Comparison of ENCODE assay signal across 10 cellular contexts in genomic region chr5:157463621-157464407, GRCh38. TPM values are rescaled to one million over a fixed set of nuclear protein-coding genes. Genes with fewer than 3 reads are reported as not detected.
DNase-seq lines count a peak whose midpoint lies in the region; ATAC-seq and TF ChIP-seq lines count a peak whose summit lies in the region.
"Had no signal": no experiment of that assay in that cellular context is flagged by ENCODE, and none has a peak within 500 bp of the region (broad histone marks: within the 10 kb centered on the region; RNA-seq: fewer than 3 reads in every experiment).

No MANE protein-coding gene starts in this region.

- H3K27ac ChIP-seq in mesodermal cell (ENCODE audit: low read depth, low read length, severe bottlenecking) (peak overlapping the region; percentile 54), testis (no peak overlapping the region)

- intact Hi-C loops in testis (cut with DNase I; ENCODE audit: low total_unique reads), result no loop called here

- peaks cover 11% of the 10 kb centered on the region for H3K36me3 Mint-ChIP-seq in activated T-helper 17 cell treated with anti-CD3 and anti-CD28 coated beads, Interleukin-2, amount 50 U/mL, for 72 hours (ENCODE audit: low read depth)

- in situ Hi-C loops in KBM-7 (cut with MboI; ENCODE audit: low pct_unique_long_range_greater_than_20kb, low sequenced_read_pairs), result no loop called here

- peak overlapping the region; percentile 79 for H3K27ac Mint-ChIP-seq in activated T-helper 17 cell treated with anti-CD3 and anti-CD28 coated beads, Interleukin-2, amount 50 U/mL, for 72 hours

- no peak for TF ChIP-seq CTCF in AG10803 (conservative IDR thresholded peaks at IDR 0.05; ENCODE audit: low read length)
- no peak for TF ChIP-seq CTCF in testis (IDR thresholded peaks at IDR 0.05)

- H3K4me3 ChIP-seq in AG10803 (ENCODE audit: low read length), result no peak overlapping the region
- no peak overlapping the region for H3K4me3 ChIP-seq in mesodermal cell (ENCODE audit: extremely low read depth, insufficient read depth, low read length, poor library complexity, severe bottlenecking)
- H3K4me3 ChIP-seq in testis, result no peak overlapping the region
- H3K4me3 ChIP-seq: heart left ventricle had no signal

- DNase-seq in AG10803 (ENCODE audit: low read depth) (peak; percentile 59), testis (no peak), KBM-7 (no peak), COLO668 (lab: John Stamatoyannopoulos, UW; ENCODE audit: unreplicated experiment) (no peak), putamen (ENCODE audit: low spot score) (no peak)

- peak; percentile 9 for ATAC-seq in GM19455 (IDR thresholded peaks at IDR 0.05; ENCODE audit: unreplicated experiment)
- no peak for ATAC-seq in activated T-helper 17 cell treated with anti-CD3 and anti-CD28 coated beads, Interleukin-2, amount 50 U/mL, for 72 hours (replicated peaks)

- peaks cover 31% of the 10 kb centered on the region for H3K4me1 Mint-ChIP-seq in activated T-helper 17 cell treated with anti-CD3 and anti-CD28 coated beads, Interleukin-2, amount 50 U/mL, for 72 hours

- H3K27me3 Mint-ChIP-seq in activated T-helper 17 cell treated with anti-CD3 and anti-CD28 coated beads, Interleukin-2, amount 50 U/mL, for 72 hours, result no peaks in the 10 kb centered on the region
- H3K27me3 Mint-ChIP-seq: IgD-negative memory B cell had no signal

- no peaks in the 10 kb centered on the region for H3K9me3 ChIP-seq in mesodermal cell (ENCODE audit: control insufficient read depth, low read length)
- H3K9me3 ChIP-seq in testis, result no peaks in the 10 kb centered on the region
- H3K9me3 ChIP-seq: heart left ventricle had no signal

- peak overlapping the region; percentile 50 for H3K4me3 Mint-ChIP-seq in activated T-helper 17 cell treated with anti-CD3 and anti-CD28 coated beads, Interleukin-2, amount 50 U/mL, for 72 hours

- H3K4me1 ChIP-seq in mesodermal cell (ENCODE audit: control insufficient read depth, insufficient read depth, low read length, poor library complexity, severe bottlenecking), result peaks cover 44% of the 10 kb centered on the region
- peaks cover 7% of the 10 kb centered on the region for H3K4me1 ChIP-seq in testis

- H3K36me3 ChIP-seq in mesodermal cell (ENCODE audit: control insufficient read depth, insufficient read depth, low read length) (peaks cover 10% of the 10 kb centered on the region), testis (ENCODE audit: low read depth, missing control alignments) (no peaks in the 10 kb centered on the region)
- H3K36me3 ChIP-seq: heart left ventricle had no signal

- H3K9me3 Mint-ChIP-seq in activated T-helper 17 cell treated with anti-CD3 and anti-CD28 coated beads, Interleukin-2, amount 50 U/mL, for 72 hours, result no peaks in the 10 kb centered on the region
- H3K9me3 Mint-ChIP-seq: IgD-negative memory B cell had no signal

- 69% methylated on average over 5 to 6 of the region's 7 CpGs for WGBS in mesodermal cell (ENCODE audit: insufficient coverage in 2 of 2), 2 experiments
- WGBS in testis, 2 donors, result 73 to 83% methylated on average over 7 of the region's 7 CpGs

- H3K27me3 ChIP-seq in testis, result no peaks in the 10 kb centered on the region

- no peak for TF ChIP-seq POLR2A in testis (IDR thresholded peaks at IDR 0.05)

RNA-seq across cellular contexts. Expression of gene NIPAL4, which starts 3.8 kb away (rescaled TPM):
- total RNA-seq in activated T-helper 17 cell treated with anti-CD3 and anti-CD28 coated beads, Interleukin-2, amount 50 U/mL, for 72 hours, result under 1 TPM; 0.65 to 0.90 TPM
- 3.3 TPM for polyA plus RNA-seq in mesodermal cell (2013, experiment 1 of 2)
- polyA plus RNA-seq in mesodermal cell (2013, experiment 2 of 2), result 2.3 TPM
- under 1 TPM in 1 of 2 donors, not detected in 1; 0.08 TPM for total RNA-seq in testis
- 0.18 TPM for polyA plus RNA-seq in testis (ENCODE audit: insufficient read depth, low read depth, low replicate concordance)
